Comparison of ENCODE assay signal across 22 cellular contexts in the genomic region with DNA sequence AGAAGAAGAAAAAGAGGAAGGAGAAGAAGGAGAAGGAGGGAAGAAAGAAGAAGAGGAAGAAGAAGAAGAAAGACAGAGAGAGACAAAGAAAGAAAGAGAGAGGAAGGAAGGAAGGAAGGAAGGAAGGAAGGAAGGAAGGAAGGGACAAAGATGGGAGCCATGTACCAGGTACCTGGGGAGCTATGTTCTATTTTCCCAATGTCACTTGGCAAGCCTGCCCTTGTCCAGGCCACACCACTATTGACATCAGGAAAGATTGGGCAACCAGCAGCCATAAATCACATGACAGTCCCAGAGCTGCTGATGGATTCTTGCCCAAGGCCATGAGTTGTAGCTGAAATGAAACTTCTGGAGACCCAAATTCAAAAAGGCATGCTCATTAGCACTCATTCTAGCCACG. TPM values are rescaled to one million over a fixed set of nuclear protein-coding genes. Genes with fewer than 3 reads are reported as not detected.
DNase-seq lines count a peak whose midpoint lies in the region; ATAC-seq and TF ChIP-seq lines count a peak whose summit lies in the region.
"Had no signal": no experiment of that assay in that cellular context is flagged by ENCODE, and none has a peak within 500 bp of the region (broad histone marks: within the 10 kb centered on the region; RNA-seq: fewer than 3 reads in every experiment).

No MANE protein-coding gene starts in this region.

- WGBS in SK-N-SH (ENCODE audit: low lambda C conversion rate) = 0% methylated on average over 1 of the region's 1 CpG
- 22% methylated on average over 1 of the region's 1 CpG for WGBS in right lobe of liver (ENCODE audit: insufficient coverage, low coverage, low lambda C conversion rate, missing lambda C conversion rate)
- WGBS in aorta, 2 donors = 4 to 17% methylated on average over 1 of the region's 1 CpG

- POLR2A ChIA-PET in SK-N-SH (lab: Yijun Ruan, JAX) = no interaction called here

- no peak for TF ChIP-seq RAD21 in SK-N-SH (IDR thresholded peaks at IDR 0.05; ENCODE audit: low read length)

- TF ChIP-seq CTCF in SK-N-SH (IDR thresholded peaks at IDR 0.05) = no peak
- no peak for TF ChIP-seq CTCF in right lobe of liver (IDR thresholded peaks at IDR 0.05)

- peaks cover 5% of the 10 kb centered on the region for H3K27me3 Mint-ChIP-seq in dendritic cell treated with granulocyte-macrophage colony-stimulating factor and Interleukin-4, amounts not matched to agents 40 ng/mL and 50 ng/mL, for 4 days

- H3K4me3 ChIP-seq in SK-N-SH (ENCODE audit: low read depth in 2 of 2, low read length in 1 of 2) (no peak overlapping the region), right lobe of liver (peak overlapping the region in 2 of 3 donors; percentile 13 to 22), aorta (ENCODE audit: low read length in 2 of 2) (no peak overlapping the region)
- H3K4me3 ChIP-seq: GM23248, transverse colon had no signal

- H3K36me3 ChIP-seq in SK-N-SH (replicated peaks in 1 of 2; ENCODE audit: control insufficient read depth in 1 of 2, insufficient read depth in 2 of 2, low read length in 1 of 2) (no peaks in the 10 kb centered on the region), right lobe of liver (peaks cover 0 to 4% (median 0%) of the 10 kb centered on the region in 4 donors), aorta (ENCODE audit: control insufficient read depth in 1 of 2, insufficient read depth in 2 of 2, low read length in 1 of 2) (no peaks in the 10 kb centered on the region)
- H3K36me3 ChIP-seq: transverse colon had no signal

- H2AFZ ChIP-seq in SK-N-SH (ENCODE audit: low read depth) = no peak overlapping the region
- H2AFZ ChIP-seq: GM23248 had no signal

- no peaks in the 10 kb centered on the region for H3F3A ChIP-seq in SK-N-SH (replicated peaks; ENCODE audit: insufficient read depth)

- H3K9me3 ChIP-seq in SK-N-SH = no peaks in the 10 kb centered on the region
- H3K9me3 ChIP-seq in right lobe of liver = no peaks in the 10 kb centered on the region
- H3K9me3 ChIP-seq in aorta (ENCODE audit: control insufficient read depth, low read length) = no peaks in the 10 kb centered on the region
- H3K9me3 ChIP-seq: transverse colon had no signal

- ATAC-seq in SK-N-SH treated with all-trans-retinoic acid at 6 μM for 48 hours = no peak
- peak; percentile 58 to 69 (median 64) for ATAC-seq in right lobe of liver
- ATAC-seq in aorta (ENCODE audit: low FRiP score) = peak; percentile 53
- no peak for ATAC-seq in GM18867 (IDR thresholded peaks at IDR 0.05; ENCODE audit: unreplicated experiment)
- ATAC-seq: left colon; naive thymus-derived CD8-positive, alpha-beta T cell had no signal

- H3K27me3 ChIP-seq in SK-N-SH (ENCODE audit: insufficient read depth) (no peaks in the 10 kb centered on the region), right lobe of liver (no peaks in the 10 kb centered on the region), aorta (ENCODE audit: control insufficient read depth in 1 of 2, insufficient read depth in 2 of 2, low read length in 1 of 2) (no peaks in the 10 kb centered on the region)
- H3K27me3 ChIP-seq: transverse colon had no signal

- DNase-seq in SK-N-SH (peak; percentile 39), right lobe of liver (peak; percentile 62 to 92 (median 77)), aorta (peak in 1 of 2 donors; percentile 57), NCI-H524 (lab: John Stamatoyannopoulos, UW) (no peak)
- DNase-seq in activated effector memory CD4-positive, alpha-beta T cell treated with anti-CD3 and anti-CD28 coated beads, Interleukin-2, amount 50 U/mL, for 16 hours = no peak
- DNase-seq: 8988T; activated CD4-positive, alpha-beta T cell treated with anti-CD3 and anti-CD28 coated beads, Interleukin-2, amount 10 ng/mL, durations not matched to agents 7 days and 5 days; Calu3; GM23248; naive thymus-derived CD8-positive, alpha-beta T cell; NCI-H187; stimulated activated CD4-positive, alpha-beta T cell treated with anti-CD3 and anti-CD28 coated beads, Interleukin-2, amount 100 ng/mL, for 24 hours; T-helper 9 cell; transverse colon had no signal

- intact Hi-C loops in dendritic cell treated with granulocyte-macrophage colony-stimulating factor and Interleukin-4, amounts not matched to agents 40 ng/mL and 50 ng/mL, for 4 days (cut with micrococcal nuclease) = no loop called here
- intact Hi-C loops in right lobe of liver (cut with DNase I) = no loop called here
- intact Hi-C loops in aorta (cut with DNase I) = no loop called here

- peak overlapping the region; percentile 43 for H3K27ac Mint-ChIP-seq in dendritic cell treated with granulocyte-macrophage colony-stimulating factor and Interleukin-4, amounts not matched to agents 40 ng/mL and 50 ng/mL, for 4 days
- H3K27ac Mint-ChIP-seq: activated CD4-positive, alpha-beta T cell treated with anti-CD3 and anti-CD28 coated beads, Interleukin-2, amount 10 ng/mL, durations not matched to agents 7 days and 5 days; activated T-helper 1 cell treated with anti-CD3 and anti-CD28 coated beads, Interleukin-12 subunit alpha, Interleukin-12 subunit beta, Interleukin-2, Interleukin-4 antibody, amounts not matched to agents 30 ng/mL and 10 ng/mL and 1 ng/mL, durations not matched to agents 14 hours and 24 hours and 36 hours; naive thymus-derived CD8-positive, alpha-beta T cell had no signal

- peaks cover 76% of the 10 kb centered on the region for H3K4me1 Mint-ChIP-seq in dendritic cell treated with granulocyte-macrophage colony-stimulating factor and Interleukin-4, amounts not matched to agents 40 ng/mL and 50 ng/mL, for 4 days (ENCODE audit: low read depth)

- H3K4me2 ChIP-seq in SK-N-SH = no peak overlapping the region
- H3K4me2 ChIP-seq: KMS-11 had no signal

- TF ChIP-seq POLR2A in right lobe of liver (IDR thresholded peaks at IDR 0.05) = no peak

- CTCF ChIA-PET in SK-N-SH (lab: Yijun Ruan, JAX) = interaction anchor here (1.4 to 1.9 kb wide), 3 partner anchors 123 to 371 kb away, joined by 5 to 11 read pairs (median 9); no protein-coding TSS in a partner anchor

- 0 out of 4 replicates have a peak, but pooled peaks of 1 of the 2 experiments have one; percentile 11 for TF ChIP-seq EP300 in SK-N-SH (IDR thresholded peaks at IDR 0.05; ENCODE audit: borderline replicate concordance in 1 of 2, low read depth in 1 of 2, low read length in 1 of 2)

- no peak overlapping the region for H3K4me3 Mint-ChIP-seq in dendritic cell treated with granulocyte-macrophage colony-stimulating factor and Interleukin-4, amounts not matched to agents 40 ng/mL and 50 ng/mL, for 4 days
- H3K4me3 Mint-ChIP-seq: activated CD4-positive, alpha-beta T cell treated with anti-CD3 and anti-CD28 coated beads, Interleukin-2, amount 10 ng/mL, durations not matched to agents 7 days and 5 days; activated T-helper 1 cell treated with anti-CD3 and anti-CD28 coated beads, Interleukin-12 subunit alpha, Interleukin-12 subunit beta, Interleukin-2, Interleukin-4 antibody, amounts not matched to agents 30 ng/mL and 10 ng/mL and 1 ng/mL, durations not matched to agents 14 hours and 24 hours and 36 hours; naive thymus-derived CD8-positive, alpha-beta T cell had no signal

- H4K20me1 ChIP-seq in SK-N-SH (ENCODE audit: insufficient read depth) = no peaks in the 10 kb centered on the region

- H3K36me3 Mint-ChIP-seq in dendritic cell treated with granulocyte-macrophage colony-stimulating factor and Interleukin-4, amounts not matched to agents 40 ng/mL and 50 ng/mL, for 4 days (ENCODE audit: low read depth) = no peaks in the 10 kb centered on the region
- H3K36me3 Mint-ChIP-seq: naive thymus-derived CD8-positive, alpha-beta T cell had no signal

- no peak overlapping the region for H3K9ac ChIP-seq in SK-N-SH
- H3K9ac ChIP-seq: GM23248, KMS-11 had no signal

- peaks cover 0 to 8% of the 10 kb centered on the region in 2 experiments; a peak in 1 of 4 replicates for H3K4me1 ChIP-seq in SK-N-SH (ENCODE audit: control insufficient read depth in 1 of 2, insufficient read depth in 2 of 2, low read depth in 1 of 2, low read length in 1 of 2)
- peaks cover 0 to 39% (median 14%) of the 10 kb centered on the region in 4 donors for H3K4me1 ChIP-seq in right lobe of liver
- no peaks in the 10 kb centered on the region for H3K4me1 ChIP-seq in aorta (ENCODE audit: control insufficient read depth in 1 of 2, insufficient read depth in 2 of 2, low read length in 2 of 2)
- H3K4me1 ChIP-seq: transverse colon had no signal

- H3K79me2 ChIP-seq in SK-N-SH (ENCODE audit: insufficient read depth) = no peaks in the 10 kb centered on the region

- H3K9me3 Mint-ChIP-seq in dendritic cell treated with granulocyte-macrophage colony-stimulating factor and Interleukin-4, amounts not matched to agents 40 ng/mL and 50 ng/mL, for 4 days = peaks cover 10% of the 10 kb centered on the region
- H3K9me3 Mint-ChIP-seq: activated CD4-positive, alpha-beta T cell treated with anti-CD3 and anti-CD28 coated beads, Interleukin-2, amount 10 ng/mL, durations not matched to agents 7 days and 5 days; activated T-helper 1 cell treated with anti-CD3 and anti-CD28 coated beads, Interleukin-12 subunit alpha, Interleukin-12 subunit beta, Interleukin-2, Interleukin-4 antibody, amounts not matched to agents 30 ng/mL and 10 ng/mL and 1 ng/mL, durations not matched to agents 14 hours and 24 hours and 36 hours; naive thymus-derived CD8-positive, alpha-beta T cell had no signal

- no peak overlapping the region for H3K27ac ChIP-seq in SK-N-SH (ENCODE audit: low read depth in 2 of 2, low read length in 1 of 2)
- H3K27ac ChIP-seq in right lobe of liver = peak overlapping the region; percentile 76 to 93 (median 86)
- H3K27ac ChIP-seq in aorta (ENCODE audit: low read depth in 1 of 2, low read length in 2 of 2) = no peak overlapping the region
- H3K27ac ChIP-seq: GM23248, KMS-11, transverse colon had no signal

- no peaks in the 10 kb centered on the region for H3K9me2 ChIP-seq in SK-N-SH

TF ChIP-seq in SK-N-SH, 30 proteins besides CTCF, POLR2A, EP300 and RAD21 (continues in another document):
- no peak for TF ChIP-seq RCOR1 (IDR thresholded peaks at IDR 0.05; ENCODE audit: low read length)
- TF ChIP-seq MXI1 (IDR thresholded peaks at IDR 0.05; ENCODE audit: low read depth, low read length) = no peak

TF ChIP-seq in SK-N-SH treated with all-trans-retinoic acid at 6 μM for 48 hours, 23 proteins besides CTCF, POLR2A, EP300 and RAD21 (continues in another document):
- TF ChIP-seq ZNF8 (CRISPR knock-in tag; IDR thresholded peaks at IDR 0.05) (no peak), SNAI2 (CRISPR knock-in tag; IDR thresholded peaks at IDR 0.05) (no peak), CSDC2 (CRISPR knock-in tag; IDR thresholded peaks at IDR 0.05) (no peak)

RNA-seq across cellular contexts. Expression of a gene that starts 2.7 kb away (rescaled TPM):
- polyA plus RNA-seq in SK-N-SH (2012; rRNA removed) = not detected in 2 replicates
- not detected in 2 replicates for polyA plus RNA-seq in SK-N-SH (2012; cell fraction: cytosol; rRNA removed)
- polyA plus RNA-seq in SK-N-SH (2012; cell fraction: nucleus; rRNA removed) = not detected in 2 replicates
- 1,000 to 10,000 TPM in 5 of 6 experiments, 100 to 1,000 TPM in 1; 847 to 4,059 (median 1,770) TPM for total RNA-seq in right lobe of liver
- 10 to 100 TPM; 37.3 to 92.8 TPM for total RNA-seq in aorta
- polyA plus RNA-seq in aorta = 100 to 1,000 TPM in 1 of 2 donors, 10 to 100 TPM in 1; 35.2 to 151 TPM
- total RNA-seq: activated T-helper 1 cell treated with anti-CD3 and anti-CD28 coated beads, Interleukin-12 subunit alpha, Interleukin-12 subunit beta, Interleukin-2, Interleukin-4 antibody, amounts not matched to agents 30 ng/mL and 10 ng/mL and 1 ng/mL, durations not matched to agents 14 hours and 24 hours and 36 hours; epithelial cell of proximal tubule; GM23248; naive thymus-derived CD8-positive, alpha-beta T cell had no signal

RNA-seq across cellular contexts. Expression of a gene that starts 39.6 kb away (rescaled TPM):
- polyA plus RNA-seq in SK-N-SH (2012; rRNA removed) (not detected in 2 replicates), aorta (not detected)
- polyA plus RNA-seq in SK-N-SH (2012; cell fraction: cytosol; rRNA removed) = not detected in 2 replicates
- not detected in 2 replicates for polyA plus RNA-seq in SK-N-SH (2012; cell fraction: nucleus; rRNA removed)
- total RNA-seq in right lobe of liver (1 to 10 TPM; 1.2 to 5.2 (median 2.8) TPM), aorta (not detected)
- total RNA-seq: activated CD4-positive, alpha-beta T cell treated with anti-CD3 and anti-CD28 coated beads, Interleukin-2, amount 10 ng/mL, durations not matched to agents 7 days and 5 days; activated T-helper 1 cell treated with anti-CD3 and anti-CD28 coated beads, Interleukin-12 subunit alpha, Interleukin-12 subunit beta, Interleukin-2, Interleukin-4 antibody, amounts not matched to agents 30 ng/mL and 10 ng/mL and 1 ng/mL, durations not matched to agents 14 hours and 24 hours and 36 hours; Calu3; epithelial cell of proximal tubule; GM23248; left colon; naive thymus-derived CD8-positive, alpha-beta T cell; renal cortical epithelial cell; transverse colon had no signal
- polyA plus RNA-seq: GM23248; naive thymus-derived CD8-positive, alpha-beta T cell had no signal

Comparison
In these comparisons a context has a peak if more than half of its experiments do, and no peak if none do; other contexts are left out.
1. DNase-seq: peak in SK-N-SH (single experiment) and right lobe of liver (3 of 3); none in activated effector memory CD4-positive, alpha-beta T cell treated with anti-CD3 and anti-CD28 coated beads, Interleukin-2, amount 50 U/mL, for 16 hours (single experiment) and NCI-H524 (0 of 2).
2. H3K27ac ChIP-seq: peak in right lobe of liver (3 of 3); none in SK-N-SH (0 of 2) and aorta (0 of 2).
3. H3K4me3 ChIP-seq: peak in right lobe of liver (2 of 3); none in SK-N-SH (0 of 2) and aorta (0 of 2).
4. ATAC-seq: peak in right lobe of liver (4 of 4) and aorta (single experiment); none in SK-N-SH treated with all-trans-retinoic acid at 6 μM for 48 hours (single experiment) and GM18867 (single experiment).
5. RNA of a gene that starts 2.7 kb away (total RNA-seq): 847 to 4,059 TPM in right lobe of liver; 37.3 to 92.8 TPM in aorta; every median in the first group is over 4 times any median in the second.